Comparison of ENCODE assay signal across 1 cellular context in genomic region chr3:108669211-108669610, GRCh38.
TF ChIP-seq lines count a peak whose summit lies in the region.

No MANE protein-coding gene starts in this region.

TF ChIP-seq in HepG2, 621 proteins besides CTCF, POLR2A, EP300 and RAD21 (continued from another document):
- no peak for TF ChIP-seq STAT5B (CRISPR knock-in tag; IDR thresholded peaks at IDR 0.05)
- TF ChIP-seq ZBTB8A (CRISPR knock-in tag; IDR thresholded peaks at IDR 0.05; ENCODE audit: borderline replicate concordance, low read depth) = no peak
- TF ChIP-seq ZNF503 (CRISPR knock-in tag; IDR thresholded peaks at IDR 0.05) = no peak
- no peak for TF ChIP-seq CEBPG (CRISPR knock-in tag; IDR thresholded peaks at IDR 0.05)
- TF ChIP-seq ZNF775 (CRISPR knock-in tag; IDR thresholded peaks at IDR 0.05; ENCODE audit: borderline replicate concordance) = no peak
- no peak for TF ChIP-seq NFKB2 (CRISPR knock-in tag; IDR thresholded peaks at IDR 0.05; ENCODE audit: borderline replicate concordance)
